Comparison of ENCODE assay signal across 8 cellular contexts in the genomic region with DNA sequence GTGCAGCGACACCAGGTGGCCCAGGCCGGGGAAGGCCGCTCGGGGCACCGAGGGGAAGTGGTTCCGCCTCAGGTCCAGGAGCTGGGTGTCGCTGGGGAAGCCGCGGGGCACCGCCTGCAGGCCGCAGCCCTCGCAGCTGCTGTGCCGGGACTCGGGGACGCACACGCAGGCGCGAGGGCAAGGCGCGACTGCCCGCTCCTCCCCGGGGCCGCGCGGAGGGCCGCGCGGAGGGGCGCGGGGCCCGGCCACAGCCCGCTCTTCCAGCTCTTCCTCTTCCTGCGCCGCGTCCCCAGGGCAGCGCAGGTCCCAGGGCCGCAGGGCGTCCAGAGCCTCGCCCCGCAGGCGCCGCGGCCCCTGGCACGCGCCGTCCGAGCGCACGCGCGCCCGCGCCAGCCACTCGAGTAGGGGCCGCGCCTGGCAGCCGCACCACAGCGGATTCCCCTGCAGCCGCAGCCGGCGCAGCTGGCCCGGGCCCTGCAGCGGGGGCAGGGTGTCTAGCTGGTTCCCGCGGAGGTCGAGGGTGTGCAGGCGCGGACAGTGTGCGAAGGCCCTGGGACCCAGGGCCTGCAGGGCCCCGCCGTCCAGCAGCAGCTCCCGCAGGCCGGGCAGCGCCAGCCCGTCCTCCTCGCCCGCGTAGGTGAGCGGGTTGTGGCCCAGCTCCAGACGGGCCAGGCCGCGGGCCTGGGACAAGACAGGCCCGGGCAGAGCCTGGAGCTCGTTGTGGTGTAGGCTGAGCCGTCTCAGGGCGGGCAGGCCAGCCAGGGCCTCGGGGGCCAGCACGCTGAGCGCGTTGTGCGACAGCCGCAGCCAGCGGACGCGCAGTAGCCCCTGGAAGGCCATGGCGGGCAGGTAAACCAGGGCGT. TPM values are rescaled to one million over a fixed set of nuclear protein-coding genes. Genes with fewer than 3 reads are reported as not detected.
DNase-seq lines count a peak whose midpoint lies in the region; ATAC-seq, FAIRE-seq and TF ChIP-seq lines count a peak whose summit lies in the region.

No MANE protein-coding gene starts in this region.

- DNase-seq in activated effector memory CD4-positive, alpha-beta T cell treated with Interleukin-2 at 50 U/mL for 16 hours: peak; percentile 76
- DNase-seq in globus pallidus (ENCODE audit: low spot score) (peak; percentile 64), osteoblast (ENCODE audit: insufficient read length, low spot score, missing footprints) (peak; percentile 96), testis (peak; percentile 78), HTR-8/SVneo (ENCODE audit: insufficient read length, low spot score) (no peak)

- H3K9me3 ChIP-seq in OCI-LY3 (ENCODE audit: insufficient read depth, low read length): no peaks in the 10 kb centered on the region
- H3K9me3 ChIP-seq in osteoblast (ENCODE audit: low read depth, low read length): no peaks in the 10 kb centered on the region
- no peaks in the 10 kb centered on the region for H3K9me3 ChIP-seq in testis

- H3K79me2 ChIP-seq in OCI-LY3 (ENCODE audit: low read length): no peaks in the 10 kb centered on the region
- H3K79me2 ChIP-seq in osteoblast (ENCODE audit: insufficient read depth, low read length): no peaks in the 10 kb centered on the region

- ATAC-seq in GM18498 (IDR thresholded peaks at IDR 0.05; ENCODE audit: unreplicated experiment): peak; percentile 70
- ATAC-seq in HG03039 (IDR thresholded peaks at IDR 0.05; ENCODE audit: unreplicated experiment): peak; percentile 41

- H3K9ac ChIP-seq in OCI-LY3 (ENCODE audit: low read length): peak overlapping the region; percentile 60

- no peak for TF ChIP-seq POLR2A in testis (IDR thresholded peaks at IDR 0.05)

- H3K4me1 ChIP-seq in OCI-LY3 (ENCODE audit: low read length) (peaks cover 9% of the 10 kb centered on the region; the same call in 1 of the 2 replicates), osteoblast (ENCODE audit: insufficient read depth, low read length) (no peaks in the 10 kb centered on the region), testis (peaks cover 10% of the 10 kb centered on the region)

- H3K27me3 ChIP-seq in OCI-LY3 (ENCODE audit: low read depth, low read length) (no peaks in the 10 kb centered on the region), osteoblast (ENCODE audit: insufficient read depth, low read length) (no peaks in the 10 kb centered on the region), testis (no peaks in the 10 kb centered on the region)

- H3K4me2 ChIP-seq in OCI-LY3 (ENCODE audit: low read length) (peak overlapping the region; percentile 94), osteoblast (ENCODE audit: insufficient read depth, low read length) (peak overlapping the region; percentile 70)

- H2AFZ ChIP-seq in OCI-LY3 (ENCODE audit: low read depth, low read length): peak overlapping the region; percentile 89; the same call in 1 of the 2 replicates
- H2AFZ ChIP-seq in osteoblast (ENCODE audit: low read length): peak overlapping the region; percentile 35

- H3K36me3 ChIP-seq in OCI-LY3 (replicated peaks; ENCODE audit: low read depth, low read length) (no peaks in the 10 kb centered on the region), osteoblast (ENCODE audit: insufficient read depth, low read length) (no peaks in the 10 kb centered on the region), testis (ENCODE audit: low read depth, missing control alignments) (no peaks in the 10 kb centered on the region)

- H3K4me3 ChIP-seq in OCI-LY3 (ENCODE audit: low read length) (peak overlapping the region; percentile 81), osteoblast (ENCODE audit: insufficient read depth, low read length) (peak overlapping the region; percentile 60), testis (peak overlapping the region; percentile 50 to 53)

- TF ChIP-seq CTCF in OCI-LY3 (IDR thresholded peaks at IDR 0.05; ENCODE audit: low read depth, low read length) (peak; percentile 84), osteoblast (IDR thresholded peaks at IDR 0.05; ENCODE audit: extremely low read depth, low read depth, low read length) (peak; percentile 8), testis (IDR thresholded peaks at IDR 0.05) (peak; percentile 38 to 57 (median 47))

- H4K20me1 ChIP-seq in OCI-LY3 (ENCODE audit: insufficient read depth, low read length): no peaks in the 10 kb centered on the region
- no peaks in the 10 kb centered on the region for H4K20me1 ChIP-seq in osteoblast (ENCODE audit: insufficient read depth, low read length)

- 7 to 22% methylated on average over 3 to 22 of the region's 97 CpGs for WGBS in testis, 2 donors

- no peak for FAIRE-seq in HTR-8/SVneo (lab: Jason Lieb, UNC)

- intact Hi-C loops in testis (cut with DNase I; ENCODE audit: low total_unique reads): no loop called here

- H3K27ac ChIP-seq in OCI-LY3 (ENCODE audit: low read length) (no peak overlapping the region), osteoblast (ENCODE audit: low read depth, low read length) (no peak overlapping the region), testis (peak overlapping the region in 1 of 2 donors; percentile 29)

RNA-seq across cellular contexts. Expression of gene CHADL, which starts 2.8 kb away (rescaled TPM):
- total RNA-seq in osteoblast (1.1 and 1.2 TPM in 2 replicates), testis (10 to 100 TPM in 1 of 2 donors, 1 to 10 TPM in 1; 6.5 to 12.8 TPM)
- polyA plus RNA-seq in testis (ENCODE audit: insufficient read depth, low read depth, low replicate concordance): 9.1 TPM

RNA-seq across cellular contexts. Expression of gene L3MBTL2, which starts 32.8 kb away (rescaled TPM):
- 21.5 and 22.8 TPM in 2 replicates for total RNA-seq in osteoblast
- 10 to 100 TPM; 32.8 to 39.7 TPM for total RNA-seq in testis
- 34.6 TPM for polyA plus RNA-seq in testis (ENCODE audit: insufficient read depth, low read depth, low replicate concordance)

RNA-seq across cellular contexts. Expression of gene RANGAP1, which starts 48.0 kb away (rescaled TPM):
- 29.8 and 31.8 TPM in 2 replicates for total RNA-seq in osteoblast
- total RNA-seq in testis: 100 to 1,000 TPM; 212 to 319 TPM
- 277 TPM for polyA plus RNA-seq in testis (ENCODE audit: insufficient read depth, low read depth, low replicate concordance)

Comparison
In these comparisons a context has a peak if more than half of its experiments do, and no peak if none do; other contexts are left out.
1. CTCF ChIP-seq: peak in every context shown above with its lines; median percentile 84 in OCI-LY3; 47 in testis; 8 in osteoblast.